25 cellular contexts compared by ENCODE assay signal in the genomic region with DNA sequence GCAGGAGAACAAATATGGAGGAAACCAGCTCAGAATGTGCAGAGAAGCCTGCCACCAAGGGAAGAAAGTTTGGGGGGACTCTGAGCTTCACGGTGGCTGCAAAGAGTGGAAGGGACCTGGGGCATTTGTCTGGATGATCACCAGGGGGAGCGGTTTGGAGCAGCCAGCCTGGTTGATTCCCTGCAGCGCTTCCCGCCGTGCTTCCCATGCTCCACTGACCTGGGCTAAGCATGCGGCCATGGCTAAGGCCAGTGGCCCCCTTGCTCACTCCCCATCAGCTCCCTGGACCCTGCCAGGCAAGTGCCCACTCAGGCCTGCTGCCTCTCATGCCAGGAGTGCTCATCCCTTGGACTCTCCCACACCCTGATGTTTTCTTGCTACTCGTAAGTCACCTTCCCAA. TPM values are rescaled to one million over a fixed set of nuclear protein-coding genes. Genes with fewer than 3 reads are reported as not detected.
"Had no signal": no experiment of that assay in that cellular context is flagged by ENCODE, and none has a peak within 500 bp of the region (broad histone marks: within the 10 kb centered on the region; RNA-seq: fewer than 3 reads in every experiment).

No MANE protein-coding gene starts in this region.

- DNase-seq: activated CD4-positive, alpha-beta T cell treated with anti-CD3 and anti-CD28 coated beads, Interleukin-2, amount 50 U/mL, for 1 hour; activated CD8-positive, alpha-beta memory T cell treated with anti-CD3 and anti-CD28 coated beads for 24 hours; activated effector memory CD4-positive, alpha-beta T cell treated with anti-CD3 and anti-CD28 coated beads, Interleukin-2, amount 50 U/mL, for 16 hours; activated T-cell treated with anti-CD3 and anti-CD28 coated beads, Interleukin-2, amount 50 U/mL, for 72 hours; cerebellar nuclear complex; cortex of kidney; heart left ventricle; midbrain; nephron progenitor cell; nucleus accumbens; retina; T-helper 1 cell; T1000; uterus had no signal

- H3K36me3 ChIP-seq: ascending aorta, breast epithelium, uterus had no signal

- H3K9me3 Mint-ChIP-seq: activated naive CD4-positive, alpha-beta T cell treated with anti-CD3 and anti-CD28 coated beads, Interleukin-2, amount 50 U/mL, for 24 hours; activated T-cell treated with anti-CD3 and anti-CD28 coated beads, Interleukin-2, amount 50 U/mL, for 72 hours; nephron progenitor cell; stimulated activated naive CD8-positive, alpha-beta T cell treated with anti-CD3 and anti-CD28 coated beads, Interleukin-15, Interleukin-2, amounts not matched to agents 100 ng/mL and 50 ng/mL, for 24 hours had no signal

- H3K27me3 Mint-ChIP-seq: stimulated activated naive CD8-positive, alpha-beta T cell treated with anti-CD3 and anti-CD28 coated beads, Interleukin-15, Interleukin-2, amounts not matched to agents 100 ng/mL and 50 ng/mL, for 24 hours had no signal

- H3K27ac ChIP-seq: ascending aorta, breast epithelium, gastroesophageal sphincter, heart left ventricle, skin epidermis, tibial nerve, uterus had no signal

- H3K4me1 Mint-ChIP-seq: activated naive CD4-positive, alpha-beta T cell treated with anti-CD3 and anti-CD28 coated beads, Interleukin-2, amount 50 U/mL, for 24 hours; nephron progenitor cell had no signal

- H3K27me3 ChIP-seq: ascending aorta, breast epithelium, gastroesophageal sphincter, heart left ventricle, tibial nerve, uterus had no signal

- H3K4me3 ChIP-seq: ascending aorta, breast epithelium, gastroesophageal sphincter, heart left ventricle, lung, skin epidermis, tibial nerve, uterus had no signal

- H3K27ac Mint-ChIP-seq: activated naive CD4-positive, alpha-beta T cell treated with anti-CD3 and anti-CD28 coated beads, Interleukin-2, amount 50 U/mL, for 24 hours; activated T-cell treated with anti-CD3 and anti-CD28 coated beads, Interleukin-2, amount 50 U/mL, for 72 hours; nephron progenitor cell; stimulated activated naive CD8-positive, alpha-beta T cell treated with anti-CD3 and anti-CD28 coated beads, Interleukin-15, Interleukin-2, amounts not matched to agents 100 ng/mL and 50 ng/mL, for 24 hours had no signal

- H3K36me3 Mint-ChIP-seq: activated naive CD4-positive, alpha-beta T cell treated with anti-CD3 and anti-CD28 coated beads, Interleukin-2, amount 50 U/mL, for 24 hours had no signal

- ATAC-seq: activated CD4-positive, CD25-positive, alpha-beta regulatory T cell treated with anti-CD3 and anti-CD28 coated beads, Interleukin-2, amount 50 U/mL, for 24 hours; activated T-cell treated with anti-CD3 and anti-CD28 coated beads, Interleukin-2, amount 50 U/mL, for 72 hours; esophagus mucosa; gastroesophageal sphincter; heart left ventricle had no signal

- H3K4me3 Mint-ChIP-seq: activated naive CD4-positive, alpha-beta T cell treated with anti-CD3 and anti-CD28 coated beads, Interleukin-2, amount 50 U/mL, for 24 hours; activated T-cell treated with anti-CD3 and anti-CD28 coated beads, Interleukin-2, amount 50 U/mL, for 72 hours; nephron progenitor cell; stimulated activated naive CD8-positive, alpha-beta T cell treated with anti-CD3 and anti-CD28 coated beads, Interleukin-15, Interleukin-2, amounts not matched to agents 100 ng/mL and 50 ng/mL, for 24 hours had no signal

- H3K9me3 ChIP-seq: ascending aorta, breast epithelium, gastroesophageal sphincter, heart left ventricle, tibial nerve, uterus had no signal

- H3K4me1 ChIP-seq: ascending aorta, breast epithelium, gastroesophageal sphincter, heart left ventricle, tibial nerve, uterus had no signal

RNA-seq across cellular contexts. Expression of a gene that starts 27.0 kb away (rescaled TPM):
- total RNA-seq: activated T-cell treated with anti-CD3 and anti-CD28 coated beads, Interleukin-2, amount 50 U/mL, for 72 hours; ascending aorta; esophagus mucosa; gastroesophageal sphincter; lung; myocyte; uterus had no signal
- polyA plus RNA-seq: lung had no signal
